Comparison of ENCODE assay signal across 1 cellular context in the genomic region with DNA sequence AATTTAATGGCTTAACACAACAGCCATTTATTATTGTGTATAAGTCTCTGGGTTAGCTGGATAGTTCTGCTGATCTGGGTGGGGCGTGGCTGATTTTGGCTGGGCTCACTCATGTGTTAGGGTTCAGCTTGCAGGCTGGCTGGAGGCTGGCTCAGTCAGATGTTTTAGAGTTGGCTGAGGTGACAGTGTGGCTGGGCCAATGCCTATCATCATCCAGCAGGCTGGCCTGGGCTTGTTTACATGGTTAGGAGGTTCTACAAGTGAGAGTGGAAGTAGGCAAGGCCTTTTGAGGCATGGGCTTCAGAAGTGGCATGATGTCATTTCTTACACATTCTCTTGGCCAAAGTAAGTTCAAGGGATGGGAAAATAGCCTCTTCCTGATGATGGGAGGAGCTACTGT.
TF ChIP-seq lines count a peak whose summit lies in the region.

No MANE protein-coding gene starts in this region.

TF ChIP-seq in HEK293, 187 proteins besides CTCF, POLR2A, EP300 and RAD21 (continued from another document):
- TF ChIP-seq, protein P1, sequence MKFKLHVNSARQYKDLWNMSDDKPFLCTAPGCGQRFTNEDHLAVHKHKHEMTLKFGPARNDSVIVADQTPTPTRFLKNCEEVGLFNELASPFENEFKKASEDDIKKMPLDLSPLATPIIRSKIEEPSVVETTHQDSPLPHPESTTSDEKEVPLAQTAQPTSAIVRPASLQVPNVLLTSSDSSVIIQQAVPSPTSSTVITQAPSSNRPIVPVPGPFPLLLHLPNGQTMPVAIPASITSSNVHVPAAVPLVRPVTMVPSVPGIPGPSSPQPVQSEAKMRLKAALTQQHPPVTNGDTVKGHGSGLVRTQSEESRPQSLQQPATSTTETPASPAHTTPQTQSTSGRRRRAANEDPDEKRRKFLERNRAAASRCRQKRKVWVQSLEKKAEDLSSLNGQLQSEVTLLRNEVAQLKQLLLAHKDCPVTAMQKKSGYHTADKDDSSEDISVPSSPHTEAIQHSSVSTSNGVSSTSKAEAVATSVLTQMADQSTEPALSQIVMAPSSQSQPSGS (tag by site-specific recombination; IDR thresholded peaks at IDR 0.05; ENCODE audit: low read depth), result peak; percentile 29; the same call in 1 of the 2 replicates
- TF ChIP-seq, protein P2, sequence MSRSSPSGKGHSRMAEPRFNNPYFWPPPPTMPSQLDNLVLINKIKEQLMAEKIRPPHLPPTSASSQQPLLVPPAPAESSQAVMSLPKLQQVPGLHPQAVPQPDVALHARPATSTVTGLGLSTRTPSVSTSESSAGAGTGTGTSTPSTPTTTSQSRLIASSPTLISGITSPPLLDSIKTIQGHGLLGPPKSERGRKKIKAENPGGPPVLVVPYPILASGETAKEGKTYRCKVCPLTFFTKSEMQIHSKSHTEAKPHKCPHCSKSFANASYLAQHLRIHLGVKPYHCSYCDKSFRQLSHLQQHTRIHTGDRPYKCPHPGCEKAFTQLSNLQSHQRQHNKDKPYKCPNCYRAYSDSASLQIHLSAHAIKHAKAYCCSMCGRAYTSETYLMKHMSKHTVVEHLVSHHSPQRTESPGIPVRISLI (tag by site-specific recombination; IDR thresholded peaks at IDR 0.05), result no peak
TF ChIP-seq in HEK293: peak in this region for 3.
